In the genomic region with DNA sequence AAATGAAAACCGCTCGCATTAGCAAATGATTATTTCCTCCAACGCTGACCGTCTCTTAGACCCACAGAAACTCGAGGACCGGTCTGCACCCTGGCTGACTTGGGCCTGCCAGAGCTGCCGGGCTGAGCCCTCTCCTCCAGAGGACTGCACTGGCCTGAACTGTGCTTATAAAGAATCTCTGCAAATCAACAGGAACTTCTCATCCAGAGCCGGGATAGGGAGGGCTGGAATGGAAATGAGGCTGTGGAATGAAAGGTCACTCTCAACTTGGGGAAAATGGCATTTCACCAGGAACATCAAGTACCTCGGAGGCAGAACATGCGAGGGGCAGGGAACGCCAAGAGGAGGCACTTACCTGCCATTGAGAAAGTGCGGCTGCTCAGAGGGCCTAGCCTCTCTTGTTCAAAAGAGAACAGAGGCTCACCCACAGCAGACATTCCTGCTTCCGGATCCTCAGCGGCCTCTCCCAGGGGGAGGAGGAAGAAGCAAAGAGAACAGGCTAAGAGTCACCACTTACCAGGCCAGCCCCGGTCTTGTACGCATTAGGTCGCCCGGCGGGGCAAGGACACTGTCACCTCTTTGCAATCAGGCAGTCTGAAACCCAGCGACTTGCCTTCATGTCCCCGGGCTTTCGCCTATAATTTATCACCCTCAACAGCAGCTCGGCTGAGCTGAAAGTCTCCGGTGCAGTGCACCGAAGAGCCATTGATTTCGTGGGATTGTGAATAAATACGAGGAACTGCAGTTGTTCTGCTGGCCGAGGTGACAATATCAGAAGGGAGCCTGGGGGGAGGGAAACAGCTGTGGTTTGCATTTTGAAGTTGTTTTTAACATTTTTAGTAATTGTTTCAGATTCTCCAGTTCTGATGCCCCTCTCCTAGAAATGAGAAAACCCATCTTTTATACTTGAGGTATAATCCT, we compare ENCODE assay signal across 8 cellular contexts. TPM values are rescaled to one million over a fixed set of nuclear protein-coding genes. Genes with fewer than 3 reads are reported as not detected.
DNase-seq lines count a peak whose midpoint lies in the region; ATAC-seq and TF ChIP-seq lines count a peak whose summit lies in the region.

No MANE protein-coding gene starts in this region.

- H3K79me2 ChIP-seq in osteoblast (ENCODE audit: insufficient read depth, low read length), result peaks cover 65% of the 10 kb centered on the region

- H3K27me3 ChIP-seq in left ventricle myocardium inferior (ENCODE audit: low read depth), result no peaks in the 10 kb centered on the region
- no peaks in the 10 kb centered on the region for H3K27me3 ChIP-seq in osteoblast (ENCODE audit: insufficient read depth, low read length)

- H3K4me3 ChIP-seq in left ventricle myocardium inferior (peak overlapping the region; percentile 54), osteoblast (ENCODE audit: insufficient read depth, low read length) (peak overlapping the region; percentile 42)

- ATAC-seq in GM19463 (IDR thresholded peaks at IDR 0.05; ENCODE audit: unreplicated experiment), result no peak

- H3K36me3 ChIP-seq in left ventricle myocardium inferior, result no peaks in the 10 kb centered on the region
- H3K36me3 ChIP-seq in osteoblast (ENCODE audit: insufficient read depth, low read length), result no peaks in the 10 kb centered on the region

- peak; percentile 55 for DNase-seq in Caki2 (ENCODE audit: low read depth)
- DNase-seq in NCI-H2029 (lab: John Stamatoyannopoulos, UW), result peak; percentile 57
- DNase-seq in amniotic stem cell (lab: John Stamatoyannopoulos, UW), result peak; percentile 16
- peak; percentile 78 for DNase-seq in left ventricle myocardium inferior
- DNase-seq in osteoblast (ENCODE audit: insufficient read length, low spot score, missing footprints), result peak; percentile 84
- DNase-seq in NCI-H524 treated with DMSO at 0.1 percent for 48 hours (lab: John Stamatoyannopoulos, UW), result no peak
- DNase-seq in activated gamma-delta T cell (lab: John Stamatoyannopoulos, UW), result no peak

- in situ Hi-C loops in Caki2 (cut with HindIII; ENCODE audit: low pct_unique_long_range_greater_than_20kb, low sequenced_read_pairs), result no loop called here

- H3K27ac ChIP-seq in left ventricle myocardium inferior (replicated peaks) (peak overlapping the region; percentile 98), osteoblast (ENCODE audit: low read depth, low read length) (peak overlapping the region; percentile 96)

- peaks cover 100% of the 10 kb centered on the region for H3K4me1 ChIP-seq in left ventricle myocardium inferior
- peaks cover 56% of the 10 kb centered on the region for H3K4me1 ChIP-seq in osteoblast (ENCODE audit: insufficient read depth, low read length)

- intact Hi-C loops in left ventricle myocardium inferior (cut with micrococcal nuclease), result loop anchor here (5.0 kb wide), 1 partner anchor 38 kb away; a partner anchor contains a TSS

- H3K9me3 ChIP-seq in left ventricle myocardium inferior (replicated peaks) (no peaks in the 10 kb centered on the region), osteoblast (ENCODE audit: low read depth, low read length) (no peaks in the 10 kb centered on the region)

- peak overlapping the region; percentile 59 for H3K4me2 ChIP-seq in osteoblast (ENCODE audit: insufficient read depth, low read length)

- no peak for TF ChIP-seq CTCF in left ventricle myocardium inferior (IDR thresholded peaks at IDR 0.05; ENCODE audit: borderline replicate concordance)
- TF ChIP-seq CTCF in osteoblast (IDR thresholded peaks at IDR 0.05; ENCODE audit: extremely low read depth, low read depth, low read length), result no peak

- no peaks in the 10 kb centered on the region for H4K20me1 ChIP-seq in osteoblast (ENCODE audit: insufficient read depth, low read length)

- H2AFZ ChIP-seq in osteoblast (ENCODE audit: low read length), result peak overlapping the region; percentile 64

RNA-seq across cellular contexts. Expression of a gene that starts 37.6 kb away (rescaled TPM):
- total RNA-seq in Caki2 (2014; rRNA removed; shearing (Covaris generic); ENCODE audit: low replicate concordance), result 7.8 and 14.5 TPM in 2 replicates
- total RNA-seq in left ventricle myocardium inferior (37.9 TPM), osteoblast (13.6 and 18.8 TPM in 2 replicates)

Comparison
In these comparisons a context has a peak if more than half of its experiments do, and no peak if none do; other contexts are left out.
1. DNase-seq: peak in Caki2 (single experiment), NCI-H2029 (single experiment), amniotic stem cell (single experiment), left ventricle myocardium inferior (single experiment) and osteoblast (single experiment); none in NCI-H524 treated with DMSO at 0.1 percent for 48 hours (single experiment) and activated gamma-delta T cell (single experiment).